In genomic region chr2:99111945-99112344, GRCh38 we compare ENCODE assay signal across 3 cellular contexts.
TF ChIP-seq lines count a peak whose summit lies in the region.

No MANE protein-coding gene starts in this region.

TF ChIP-seq in GM23338, 12 proteins besides CTCF, POLR2A, EP300 and RAD21:
- TF ChIP-seq STAT1 (IDR thresholded peaks at IDR 0.05; ENCODE audit: unreplicated experiment) (no peak), ETS1 (IDR thresholded peaks at IDR 0.05) (no peak), JUNB (IDR thresholded peaks at IDR 0.05; ENCODE audit: unreplicated experiment) (no peak), EZH2 (IDR thresholded peaks at IDR 0.05; ENCODE audit: low read depth, unreplicated experiment) (no peak), ZNF114 (CRISPR knock-in tag; IDR thresholded peaks at IDR 0.05) (no peak)

TF ChIP-seq in K562, 482 proteins besides CTCF, POLR2A, EP300 and RAD21:
- peak; percentile 55 for TF ChIP-seq C11orf30 (IDR thresholded peaks at IDR 0.05; ENCODE audit: low read depth)
- TF ChIP-seq ZNF316 (IDR thresholded peaks at IDR 0.05): peak; percentile 81
- TF ChIP-seq, protein P1, sequence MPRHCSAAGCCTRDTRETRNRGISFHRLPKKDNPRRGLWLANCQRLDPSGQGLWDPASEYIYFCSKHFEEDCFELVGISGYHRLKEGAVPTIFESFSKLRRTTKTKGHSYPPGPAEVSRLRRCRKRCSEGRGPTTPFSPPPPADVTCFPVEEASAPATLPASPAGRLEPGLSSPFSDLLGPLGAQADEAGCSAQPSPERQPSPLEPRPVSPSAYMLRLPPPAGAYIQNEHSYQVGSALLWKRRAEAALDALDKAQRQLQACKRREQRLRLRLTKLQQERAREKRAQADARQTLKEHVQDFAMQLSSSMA (CRISPR knock-in tag; IDR thresholded peaks at IDR 0.05): no peak
- 0 out of 2 replicates have a peak, but pooled peaks have one; percentile 43 for TF ChIP-seq MAFF (IDR thresholded peaks at IDR 0.05; ENCODE audit: low read length)
- TF ChIP-seq SMARCB1 (IDR thresholded peaks at IDR 0.05; ENCODE audit: insufficient read length, low read depth): no peak
- no peak for TF ChIP-seq CC2D1A (IDR thresholded peaks at IDR 0.05)
- no peak for TF ChIP-seq TGIF2 (CRISPR knock-in tag; IDR thresholded peaks at IDR 0.05)
- peak; percentile 59 for TF ChIP-seq MAFG (tag; conservative IDR thresholded peaks at IDR 0.05)

TF ChIP-seq in H1, 55 proteins besides CTCF, POLR2A, EP300 and RAD21:
- TF ChIP-seq GABPA (IDR thresholded peaks at IDR 0.05; ENCODE audit: borderline replicate concordance, insufficient read depth, low read length): no peak
- TF ChIP-seq MAFK (IDR thresholded peaks at IDR 0.05; ENCODE audit: low read depth, low read length): 0 out of 2 replicates have a peak, but pooled peaks have one; percentile 7
- no peak for TF ChIP-seq ATF3 (IDR thresholded peaks at IDR 0.05; ENCODE audit: insufficient read depth, low read depth, low read length)
- TF ChIP-seq POU5F1 (IDR thresholded peaks at IDR 0.05; ENCODE audit: low read depth, low read length): no peak
